In genomic region chr20:46713957-46714834, GRCh38 we compare ENCODE assay signal across 20 cellular contexts. TPM values are rescaled to one million over a fixed set of nuclear protein-coding genes. Genes with fewer than 3 reads are reported as not detected.
DNase-seq lines count a peak whose midpoint lies in the region; ATAC-seq and TF ChIP-seq lines count a peak whose summit lies in the region.
"Had no signal": no experiment of that assay in that cellular context is flagged by ENCODE, and none has a peak within 500 bp of the region (broad histone marks: within the 10 kb centered on the region; RNA-seq: fewer than 3 reads in every experiment).

No MANE protein-coding gene starts in this region.

- H3K4me3 Mint-ChIP-seq in activated naive CD4-positive, alpha-beta T cell treated with anti-CD3 and anti-CD28 coated beads, Interleukin-2, amount 10 ng/mL, durations not matched to agents 7 days and 5 days, result no peak overlapping the region
- H3K4me3 Mint-ChIP-seq in activated CD8-positive, alpha-beta T cell treated with anti-CD3 and anti-CD28 coated beads, Interleukin-2, amount 10 ng/mL, durations not matched to agents 7 days and 5 days, result no peak overlapping the region
- no peak overlapping the region for H3K4me3 Mint-ChIP-seq in activated T-cell treated with anti-CD3 and anti-CD28 coated beads, Interleukin-2, amount 50 U/mL, for 72 hours
- H3K4me3 Mint-ChIP-seq: CD14-positive monocyte, H9 had no signal

- H3K27ac ChIP-seq in gastroesophageal sphincter (peak overlapping the region in 3 of 4 donors; percentile 11 to 26 (median 21)), vagina (peak overlapping the region; percentile 15)

- TF ChIP-seq POLR2A in gastroesophageal sphincter (IDR thresholded peaks at IDR 0.05), result no peak
- no peak for TF ChIP-seq POLR2A in vagina (IDR thresholded peaks at IDR 0.05)

- no peaks in the 10 kb centered on the region for H3K36me3 Mint-ChIP-seq in activated naive CD4-positive, alpha-beta T cell treated with anti-CD3 and anti-CD28 coated beads, Interleukin-2, amount 10 ng/mL, durations not matched to agents 7 days and 5 days
- no peaks in the 10 kb centered on the region for H3K36me3 Mint-ChIP-seq in activated CD8-positive, alpha-beta T cell treated with anti-CD3 and anti-CD28 coated beads, Interleukin-2, amount 10 ng/mL, durations not matched to agents 7 days and 5 days (ENCODE audit: low read depth)
- H3K36me3 Mint-ChIP-seq in activated T-cell treated with anti-CD3 and anti-CD28 coated beads, Interleukin-2, amount 50 U/mL, for 72 hours (ENCODE audit: insufficient read depth in 2 of 2), result no peaks in the 10 kb centered on the region
- H3K36me3 Mint-ChIP-seq: CD14-positive monocyte had no signal

- H3K27ac Mint-ChIP-seq in activated naive CD4-positive, alpha-beta T cell treated with anti-CD3 and anti-CD28 coated beads, Interleukin-2, amount 10 ng/mL, durations not matched to agents 7 days and 5 days, result peak overlapping the region; percentile 13
- H3K27ac Mint-ChIP-seq in activated CD8-positive, alpha-beta T cell treated with anti-CD3 and anti-CD28 coated beads, Interleukin-2, amount 10 ng/mL, durations not matched to agents 7 days and 5 days, result no peak overlapping the region
- H3K27ac Mint-ChIP-seq in activated T-cell treated with anti-CD3 and anti-CD28 coated beads, Interleukin-2, amount 50 U/mL, for 72 hours, result no peak overlapping the region

- CTCF ChIA-PET in activated naive CD4-positive, alpha-beta T cell treated with anti-CD3 and anti-CD28 coated beads, Interleukin-2, amount 10 ng/mL, durations not matched to agents 7 days and 5 days (lab: Charles Lee), result no interaction called here
- CTCF ChIA-PET in activated CD8-positive, alpha-beta T cell treated with anti-CD3 and anti-CD28 coated beads, Interleukin-2, amount 10 ng/mL, durations not matched to agents 7 days and 5 days (lab: Charles Lee), result no interaction called here

- H3K9me3 ChIP-seq in gastroesophageal sphincter, result no peaks in the 10 kb centered on the region
- no peaks in the 10 kb centered on the region for H3K9me3 ChIP-seq in mucosa of descending colon
- no peaks in the 10 kb centered on the region for H3K9me3 ChIP-seq in vagina

- H3K4me1 ChIP-seq in gastroesophageal sphincter, result peaks cover 0 to 52% (median 2%) of the 10 kb centered on the region in 3 donors
- peaks cover 22% of the 10 kb centered on the region for H3K4me1 ChIP-seq in mucosa of descending colon (ENCODE audit: low read depth)
- H3K4me1 ChIP-seq in vagina, result peaks cover 48% of the 10 kb centered on the region

- no peaks in the 10 kb centered on the region for H3K36me3 ChIP-seq in gastroesophageal sphincter
- no peaks in the 10 kb centered on the region for H3K36me3 ChIP-seq in mucosa of descending colon (ENCODE audit: low read depth)
- no peaks in the 10 kb centered on the region for H3K36me3 ChIP-seq in vagina

- H3K4me1 Mint-ChIP-seq in activated naive CD4-positive, alpha-beta T cell treated with anti-CD3 and anti-CD28 coated beads, Interleukin-2, amount 10 ng/mL, durations not matched to agents 7 days and 5 days, result peaks cover 6% of the 10 kb centered on the region
- H3K4me1 Mint-ChIP-seq in activated CD8-positive, alpha-beta T cell treated with anti-CD3 and anti-CD28 coated beads, Interleukin-2, amount 10 ng/mL, durations not matched to agents 7 days and 5 days (ENCODE audit: low read depth), result peaks cover 5% of the 10 kb centered on the region
- H3K4me1 Mint-ChIP-seq in activated T-cell treated with anti-CD3 and anti-CD28 coated beads, Interleukin-2, amount 50 U/mL, for 72 hours (ENCODE audit: low read depth), result peaks cover 8% of the 10 kb centered on the region

- H3K4me3 ChIP-seq in gastroesophageal sphincter, result no peak overlapping the region
- no peak overlapping the region for H3K4me3 ChIP-seq in mucosa of descending colon
- no peak overlapping the region for H3K4me3 ChIP-seq in vagina
- H3K4me3 ChIP-seq: K562 had no signal

- WGBS in gastroesophageal sphincter (ENCODE audit: low coverage in 1 of 2), 2 donors, result 86 to 90% methylated on average over 3 to 13 of the region's 15 CpGs

- ATAC-seq in gastroesophageal sphincter (no peak), mucosa of descending colon (peak; percentile 77)
- ATAC-seq in activated CD8-positive, alpha-beta T cell treated with anti-CD3 and anti-CD28 coated beads, Interleukin-2, amount 10 ng/mL, durations not matched to agents 7 days and 5 days, result no peak
- ATAC-seq in activated T-cell treated with anti-CD3 and anti-CD28 coated beads, Interleukin-2, amount 50 U/mL, for 72 hours (replicated peaks in 1 of 2), result no peak
- ATAC-seq: K562, Panc1 had no signal

- H3K27me3 ChIP-seq in gastroesophageal sphincter, result no peaks in the 10 kb centered on the region
- no peaks in the 10 kb centered on the region for H3K27me3 ChIP-seq in vagina

- no peak for TF ChIP-seq EP300 in gastroesophageal sphincter (IDR thresholded peaks at IDR 0.05)

- intact Hi-C loops in mucosa of descending colon (cut with DNase I, micrococcal nuclease) (no loop called here), vagina (cut with DNase I) (no loop called here)

- H3K27me3 Mint-ChIP-seq in activated naive CD4-positive, alpha-beta T cell treated with anti-CD3 and anti-CD28 coated beads, Interleukin-2, amount 10 ng/mL, durations not matched to agents 7 days and 5 days, result peaks cover 56% of the 10 kb centered on the region
- peaks cover 40% of the 10 kb centered on the region for H3K27me3 Mint-ChIP-seq in activated CD8-positive, alpha-beta T cell treated with anti-CD3 and anti-CD28 coated beads, Interleukin-2, amount 10 ng/mL, durations not matched to agents 7 days and 5 days (ENCODE audit: low read depth)
- peaks cover 43% of the 10 kb centered on the region for H3K27me3 Mint-ChIP-seq in activated T-cell treated with anti-CD3 and anti-CD28 coated beads, Interleukin-2, amount 50 U/mL, for 72 hours (ENCODE audit: low read depth)

- TF ChIP-seq CTCF in gastroesophageal sphincter (IDR thresholded peaks at IDR 0.05) (no peak), mucosa of descending colon (IDR thresholded peaks at IDR 0.05) (no peak), vagina (IDR thresholded peaks at IDR 0.05) (no peak)

- H3K9me3 Mint-ChIP-seq in activated naive CD4-positive, alpha-beta T cell treated with anti-CD3 and anti-CD28 coated beads, Interleukin-2, amount 10 ng/mL, durations not matched to agents 7 days and 5 days, result no peaks in the 10 kb centered on the region
- no peaks in the 10 kb centered on the region for H3K9me3 Mint-ChIP-seq in activated CD8-positive, alpha-beta T cell treated with anti-CD3 and anti-CD28 coated beads, Interleukin-2, amount 10 ng/mL, durations not matched to agents 7 days and 5 days (ENCODE audit: insufficient read depth)
- H3K9me3 Mint-ChIP-seq in activated T-cell treated with anti-CD3 and anti-CD28 coated beads, Interleukin-2, amount 50 U/mL, for 72 hours, result peaks cover 0 to 2% of the 10 kb centered on the region in 2 donors
- H3K9me3 Mint-ChIP-seq: H9 had no signal

- DNase-seq in activated naive CD4-positive, alpha-beta T cell treated with anti-CD3 and anti-CD28 coated beads, Interleukin-2, amount 10 ng/mL, durations not matched to agents 7 days and 5 days, result no peak
- no peak for DNase-seq in activated naive CD4-positive, alpha-beta T cell (lab: John Stamatoyannopoulos, UW)
- DNase-seq in mucosa of descending colon (peak; percentile 78 to 81 (median 81)), vagina (ENCODE audit: extremely low spot score in 2 of 2) (no peak), NCI-H1436 (lab: John Stamatoyannopoulos, UW) (no peak)
- no peak for DNase-seq in activated CD8-positive, alpha-beta T cell treated with anti-CD3 and anti-CD28 coated beads, Interleukin-2, amount 10 ng/mL, durations not matched to agents 7 days and 5 days
- DNase-seq in activated T-cell treated with anti-CD3 and anti-CD28 coated beads, Interleukin-2, amount 50 U/mL, for 72 hours, result no peak
- DNase-seq: COR-L47, DMS153, EL, H9, NCI-H1436 treated with DMSO at 0.1 percent for 48 hours, NCI-H2107, NCI-H226, NCI-H748 treated with DMSO at 0.1 percent for 48 hours, SIG-M5 had no signal

- POLR2A ChIA-PET in activated CD8-positive, alpha-beta T cell treated with anti-CD3 and anti-CD28 coated beads, Interleukin-2, amount 10 ng/mL, durations not matched to agents 7 days and 5 days (lab: Charles Lee), result no interaction called here

RNA-seq across cellular contexts. Expression of gene SLC2A10, which starts 4.7 kb away (rescaled TPM):
- total RNA-seq in gastroesophageal sphincter, result 10 to 100 TPM in 3 of 4 donors, 1 to 10 TPM in 1; 10.0 to 20.1 (median 11.5) TPM
- total RNA-seq in mucosa of descending colon, result 10 to 100 TPM; 13.4 to 37.5 (median 26.3) TPM
- total RNA-seq in vagina, result 21.6 TPM
- not detected for total RNA-seq in activated CD8-positive, alpha-beta T cell treated with anti-CD3 and anti-CD28 coated beads, Interleukin-2, amount 10 ng/mL, durations not matched to agents 7 days and 5 days
- total RNA-seq in activated T-cell treated with anti-CD3 and anti-CD28 coated beads, Interleukin-2, amount 50 U/mL, for 72 hours, result under 1 TPM in 1 of 2 donors, not detected in 1; 0.07 TPM

RNA-seq across cellular contexts. Expression of gene TP53RK, which starts 25.0 kb away (rescaled TPM):
- total RNA-seq in gastroesophageal sphincter (10 to 100 TPM; 14.6 to 21.3 (median 18.7) TPM), mucosa of descending colon (10 to 100 TPM in 1 of 3 donors, 1 to 10 TPM in 2; 7.8 to 10.4 (median 8.2) TPM), vagina (27.7 TPM)
- total RNA-seq in activated CD8-positive, alpha-beta T cell treated with anti-CD3 and anti-CD28 coated beads, Interleukin-2, amount 10 ng/mL, durations not matched to agents 7 days and 5 days, result 10 to 100 TPM; 15.8 to 15.9 TPM
- 10 to 100 TPM; 15.6 to 16.7 TPM for total RNA-seq in activated T-cell treated with anti-CD3 and anti-CD28 coated beads, Interleukin-2, amount 50 U/mL, for 72 hours

Comparison
In these comparisons a context has a peak if more than half of its experiments do, and no peak if none do; other contexts are left out.
1. DNase-seq: peak in mucosa of descending colon (3 of 3); none in activated naive CD4-positive, alpha-beta T cell treated with anti-CD3 and anti-CD28 coated beads, Interleukin-2, amount 10 ng/mL, durations not matched to agents 7 days and 5 days (single experiment), activated naive CD4-positive, alpha-beta T cell (0 of 4), vagina (0 of 2), activated CD8-positive, alpha-beta T cell treated with anti-CD3 and anti-CD28 coated beads, Interleukin-2, amount 10 ng/mL, durations not matched to agents 7 days and 5 days (single experiment), NCI-H1436 (single experiment) and activated T-cell treated with anti-CD3 and anti-CD28 coated beads, Interleukin-2, amount 50 U/mL, for 72 hours (0 of 2).
2. RNA of gene SLC2A10, which starts 4.7 kb away (total RNA-seq): 13.4 to 37.5 TPM in mucosa of descending colon, 21.6 TPM in vagina (single experiment) and 10.0 to 20.1 TPM in gastroesophageal sphincter; 0.07 TPM in activated T-cell treated with anti-CD3 and anti-CD28 coated beads, Interleukin-2, amount 50 U/mL, for 72 hours and not detected in activated CD8-positive, alpha-beta T cell treated with anti-CD3 and anti-CD28 coated beads, Interleukin-2, amount 10 ng/mL, durations not matched to agents 7 days and 5 days; every median in the first group is over 10 times any median in the second.